1 cellular context compared by ENCODE assay signal in the genomic region with DNA sequence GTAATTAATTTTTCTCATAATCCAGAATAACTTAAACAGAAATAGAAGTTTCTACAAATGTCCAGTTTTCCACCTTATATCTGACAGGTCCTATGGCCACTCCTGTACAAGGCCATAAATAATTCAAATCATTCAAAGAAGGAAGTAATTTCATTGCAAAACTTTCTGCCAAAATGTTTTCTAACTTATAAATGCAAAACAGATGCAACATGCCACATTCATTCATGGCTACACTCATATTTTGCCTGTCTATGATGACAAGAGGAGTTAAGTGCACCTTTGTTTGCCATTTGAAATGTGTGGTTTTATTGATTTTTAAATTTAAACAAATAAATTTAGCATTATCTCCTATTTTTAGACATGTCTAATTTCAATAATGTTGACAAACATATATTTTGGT.
TF ChIP-seq lines count a peak whose summit lies in the region.

No MANE protein-coding gene starts in this region.

TF ChIP-seq in GM12878, 131 proteins besides CTCF, POLR2A, EP300 and RAD21:
- TF ChIP-seq PAX5 (IDR thresholded peaks at IDR 0.05; ENCODE audit: borderline replicate concordance, low read depth, low read length) = no peak
- TF ChIP-seq ZBTB40 (IDR thresholded peaks at IDR 0.05; ENCODE audit: borderline replicate concordance) = no peak
- TF ChIP-seq ZNF622 (IDR thresholded peaks at IDR 0.05) = no peak
- TF ChIP-seq, protein P1, sequence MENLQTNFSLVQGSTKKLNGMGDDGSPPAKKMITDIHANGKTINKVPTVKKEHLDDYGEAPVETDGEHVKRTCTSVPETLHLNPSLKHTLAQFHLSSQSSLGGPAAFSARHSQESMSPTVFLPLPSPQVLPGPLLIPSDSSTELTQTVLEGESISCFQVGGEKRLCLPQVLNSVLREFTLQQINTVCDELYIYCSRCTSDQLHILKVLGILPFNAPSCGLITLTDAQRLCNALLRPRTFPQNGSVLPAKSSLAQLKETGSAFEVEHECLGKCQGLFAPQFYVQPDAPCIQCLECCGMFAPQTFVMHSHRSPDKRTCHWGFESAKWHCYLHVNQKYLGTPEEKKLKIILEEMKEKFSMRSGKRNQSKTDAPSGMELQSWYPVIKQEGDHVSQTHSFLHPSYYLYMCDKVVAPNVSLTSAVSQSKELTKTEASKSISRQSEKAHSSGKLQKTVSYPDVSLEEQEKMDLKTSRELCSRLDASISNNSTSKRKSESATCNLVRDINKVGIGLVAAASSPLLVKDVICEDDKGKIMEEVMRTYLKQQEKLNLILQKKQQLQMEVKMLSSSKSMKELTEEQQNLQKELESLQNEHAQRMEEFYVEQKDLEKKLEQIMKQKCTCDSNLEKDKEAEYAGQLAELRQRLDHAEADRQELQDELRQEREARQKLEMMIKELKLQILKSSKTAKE (IDR thresholded peaks at IDR 0.05; ENCODE audit: low read depth, poor library complexity, severe bottlenecking) = no peak
- no peak for TF ChIP-seq E4F1 (IDR thresholded peaks at IDR 0.05; ENCODE audit: borderline replicate concordance, partially characterized antibody)
- no peak for TF ChIP-seq ZNF24 (IDR thresholded peaks at IDR 0.05)
- TF ChIP-seq HDGF (IDR thresholded peaks at IDR 0.05) = no peak
TF ChIP-seq in GM12878: peak in this region for 0.
